1 cellular context compared by ENCODE assay signal in the genomic region with DNA sequence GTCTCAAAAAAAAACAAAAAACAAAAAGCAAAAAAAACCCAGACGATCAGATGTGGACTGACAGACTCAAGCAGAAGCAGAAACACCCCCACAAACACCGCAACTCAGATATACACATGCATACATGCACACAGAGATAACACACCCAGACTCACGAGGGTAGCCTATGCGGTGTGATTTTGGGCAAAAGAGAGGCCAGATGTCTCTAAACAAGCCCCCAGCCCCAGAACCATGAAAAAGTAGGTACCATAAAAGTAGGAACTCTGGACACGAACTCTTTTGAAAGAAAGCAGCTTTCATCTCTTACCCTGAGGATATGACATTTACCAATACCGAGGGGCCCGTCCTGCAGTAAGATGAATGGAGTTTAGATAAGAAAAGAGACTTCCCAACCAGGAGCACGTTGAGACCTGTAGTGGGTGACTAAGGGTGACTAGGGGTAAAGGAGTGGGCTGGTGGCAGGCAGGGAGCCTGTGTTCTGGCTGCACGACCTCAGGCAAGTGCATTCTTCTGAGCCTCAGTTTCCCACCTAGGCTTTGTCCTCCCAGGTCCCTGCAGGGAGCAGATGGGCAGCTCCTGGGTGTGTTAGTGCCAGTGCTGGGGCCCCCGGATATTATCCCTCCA.
A peak's percentile ranks its signal among the peaks of the same experiment; 100 is the strongest.
TF ChIP-seq lines count a peak whose summit lies in the region.

No MANE protein-coding gene starts in this region.

TF ChIP-seq in K562, 482 proteins besides CTCF, POLR2A, EP300 and RAD21 (continued from another document and continues in another):
- TF ChIP-seq, protein P1, sequence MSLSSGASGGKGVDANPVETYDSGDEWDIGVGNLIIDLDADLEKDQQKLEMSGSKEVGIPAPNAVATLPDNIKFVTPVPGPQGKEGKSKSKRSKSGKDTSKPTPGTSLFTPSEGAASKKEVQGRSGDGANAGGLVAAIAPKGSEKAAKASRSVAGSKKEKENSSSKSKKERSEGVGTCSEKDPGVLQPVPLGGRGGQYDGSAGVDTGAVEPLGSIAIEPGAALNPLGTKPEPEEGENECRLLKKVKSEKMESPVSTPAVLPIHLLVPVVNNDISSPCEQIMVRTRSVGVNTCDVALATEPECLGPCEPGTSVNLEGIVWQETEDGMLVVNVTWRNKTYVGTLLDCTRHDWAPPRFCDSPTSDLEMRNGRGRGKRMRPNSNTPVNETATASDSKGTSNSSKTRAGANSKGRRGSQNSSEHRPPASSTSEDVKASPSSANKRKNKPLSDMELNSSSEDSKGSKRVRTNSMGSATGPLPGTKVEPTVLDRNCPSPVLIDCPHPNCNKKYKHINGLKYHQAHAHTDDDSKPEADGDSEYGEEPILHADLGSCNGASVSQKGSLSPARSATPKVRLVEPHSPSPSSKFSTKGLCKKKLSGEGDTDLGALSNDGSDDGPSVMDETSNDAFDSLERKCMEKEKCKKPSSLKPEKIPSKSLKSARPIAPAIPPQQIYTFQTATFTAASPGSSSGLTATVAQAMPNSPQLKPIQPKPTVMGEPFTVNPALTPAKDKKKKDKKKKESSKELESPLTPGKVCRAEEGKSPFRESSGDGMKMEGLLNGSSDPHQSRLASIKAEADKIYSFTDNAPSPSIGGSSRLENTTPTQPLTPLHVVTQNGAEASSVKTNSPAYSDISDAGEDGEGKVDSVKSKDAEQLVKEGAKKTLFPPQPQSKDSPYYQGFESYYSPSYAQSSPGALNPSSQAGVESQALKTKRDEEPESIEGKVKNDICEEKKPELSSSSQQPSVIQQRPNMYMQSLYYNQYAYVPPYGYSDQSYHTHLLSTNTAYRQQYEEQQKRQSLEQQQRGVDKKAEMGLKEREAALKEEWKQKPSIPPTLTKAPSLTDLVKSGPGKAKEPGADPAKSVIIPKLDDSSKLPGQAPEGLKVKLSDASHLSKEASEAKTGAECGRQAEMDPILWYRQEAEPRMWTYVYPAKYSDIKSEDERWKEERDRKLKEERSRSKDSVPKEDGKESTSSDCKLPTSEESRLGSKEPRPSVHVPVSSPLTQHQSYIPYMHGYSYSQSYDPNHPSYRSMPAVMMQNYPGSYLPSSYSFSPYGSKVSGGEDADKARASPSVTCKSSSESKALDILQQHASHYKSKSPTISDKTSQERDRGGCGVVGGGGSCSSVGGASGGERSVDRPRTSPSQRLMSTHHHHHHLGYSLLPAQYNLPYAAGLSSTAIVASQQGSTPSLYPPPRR (CRISPR knock-in tag; IDR thresholded peaks at IDR 0.05; ENCODE audit: borderline replicate concordance): no peak
- TF ChIP-seq ZNF146 (CRISPR knock-in tag; IDR thresholded peaks at IDR 0.05; ENCODE audit: unreplicated experiment) (no peak), EZH2 (IDR thresholded peaks at IDR 0.05; ENCODE audit: borderline replicate concordance, low read depth, low read length) (no peak), CREBBP (IDR thresholded peaks at IDR 0.05; ENCODE audit: low read depth, low read length) (no peak), RCOR1 (IDR thresholded peaks at IDR 0.05; ENCODE audit: borderline replicate concordance in 1 of 2, low read depth in 2 of 2, low read length in 2 of 2) (peak; percentile 46 to 52; a peak in 2 of 4 replicates), ZNF75A (CRISPR knock-in tag; IDR thresholded peaks at IDR 0.05) (no peak), ELF2 (CRISPR knock-in tag; IDR thresholded peaks at IDR 0.05) (no peak), MAFG (tag; conservative IDR thresholded peaks at IDR 0.05) (0 out of 2 replicates have a peak, but pooled peaks have one; percentile 6), ZBTB17 (CRISPR knock-in tag; IDR thresholded peaks at IDR 0.05) (0 out of 2 replicates have a peak, but pooled peaks have one; percentile 11), CHD4 (IDR thresholded peaks at IDR 0.05; ENCODE audit: insufficient read depth, insufficient replicate concordance, low read depth, low read length, poor library complexity, severe bottlenecking) (no peak), MAFF (IDR thresholded peaks at IDR 0.05; ENCODE audit: low read length) (no peak), RBM39 (optimal IDR thresholded peaks at IDR 0.05; ENCODE audit: low read depth, low read length) (no peak), NFIX (CRISPR knock-in tag; IDR thresholded peaks at IDR 0.05; ENCODE audit: low read depth) (no peak), ZNF121 (CRISPR knock-in tag; conservative IDR thresholded peaks at IDR 0.05) (no peak), STAT5A (IDR thresholded peaks at IDR 0.05; ENCODE audit: borderline replicate concordance, low read length) (peak; percentile 49; the same call in 1 of the 2 replicates), MEF2D (tag; conservative IDR thresholded peaks at IDR 0.05; ENCODE audit: low read depth) (0 out of 2 replicates have a peak, but pooled peaks have one; percentile 28), ZZZ3 (IDR thresholded peaks at IDR 0.05) (no peak), ZNF644 (tag; IDR thresholded peaks at IDR 0.05; ENCODE audit: low read depth) (no peak), HDAC1 (IDR thresholded peaks at IDR 0.05) (peak in 1 of 2 experiments; percentile 42; a peak in 1 of 4 replicates), FOXP1 (CRISPR knock-in tag; IDR thresholded peaks at IDR 0.05) (no peak), RBM22 (IDR thresholded peaks at IDR 0.05; ENCODE audit: low read depth, low read length, poor library complexity, severe bottlenecking) (no peak), MCM2 (IDR thresholded peaks at IDR 0.05; ENCODE audit: low read depth) (no peak), MYNN (IDR thresholded peaks at IDR 0.05) (0 out of 2 replicates have a peak, but pooled peaks have one; percentile 39), MYNN (CRISPR knock-in tag; IDR thresholded peaks at IDR 0.05) (no peak), GTF2F1 (IDR thresholded peaks at IDR 0.05; ENCODE audit: low read depth, low read length) (no peak), MTA2 (IDR thresholded peaks at IDR 0.05; ENCODE audit: low read depth) (peak; percentile 71), ELF4 (CRISPR knock-in tag; IDR thresholded peaks at IDR 0.05) (no peak), U2AF1 (optimal IDR thresholded peaks at IDR 0.05; ENCODE audit: low read depth, low read length) (no peak), SP1 (CRISPR knock-in tag; IDR thresholded peaks at IDR 0.05) (0 out of 2 replicates have a peak, but pooled peaks have one; percentile 25)
- TF ChIP-seq, protein P2, sequence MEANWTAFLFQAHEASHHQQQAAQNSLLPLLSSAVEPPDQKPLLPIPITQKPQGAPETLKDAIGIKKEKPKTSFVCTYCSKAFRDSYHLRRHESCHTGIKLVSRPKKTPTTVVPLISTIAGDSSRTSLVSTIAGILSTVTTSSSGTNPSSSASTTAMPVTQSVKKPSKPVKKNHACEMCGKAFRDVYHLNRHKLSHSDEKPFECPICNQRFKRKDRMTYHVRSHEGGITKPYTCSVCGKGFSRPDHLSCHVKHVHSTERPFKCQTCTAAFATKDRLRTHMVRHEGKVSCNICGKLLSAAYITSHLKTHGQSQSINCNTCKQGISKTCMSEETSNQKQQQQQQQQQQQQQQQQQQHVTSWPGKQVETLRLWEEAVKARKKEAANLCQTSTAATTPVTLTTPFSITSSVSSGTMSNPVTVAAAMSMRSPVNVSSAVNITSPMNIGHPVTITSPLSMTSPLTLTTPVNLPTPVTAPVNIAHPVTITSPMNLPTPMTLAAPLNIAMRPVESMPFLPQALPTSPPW (CRISPR knock-in tag; IDR thresholded peaks at IDR 0.05): peak; percentile 47
- TF ChIP-seq, protein P3, sequence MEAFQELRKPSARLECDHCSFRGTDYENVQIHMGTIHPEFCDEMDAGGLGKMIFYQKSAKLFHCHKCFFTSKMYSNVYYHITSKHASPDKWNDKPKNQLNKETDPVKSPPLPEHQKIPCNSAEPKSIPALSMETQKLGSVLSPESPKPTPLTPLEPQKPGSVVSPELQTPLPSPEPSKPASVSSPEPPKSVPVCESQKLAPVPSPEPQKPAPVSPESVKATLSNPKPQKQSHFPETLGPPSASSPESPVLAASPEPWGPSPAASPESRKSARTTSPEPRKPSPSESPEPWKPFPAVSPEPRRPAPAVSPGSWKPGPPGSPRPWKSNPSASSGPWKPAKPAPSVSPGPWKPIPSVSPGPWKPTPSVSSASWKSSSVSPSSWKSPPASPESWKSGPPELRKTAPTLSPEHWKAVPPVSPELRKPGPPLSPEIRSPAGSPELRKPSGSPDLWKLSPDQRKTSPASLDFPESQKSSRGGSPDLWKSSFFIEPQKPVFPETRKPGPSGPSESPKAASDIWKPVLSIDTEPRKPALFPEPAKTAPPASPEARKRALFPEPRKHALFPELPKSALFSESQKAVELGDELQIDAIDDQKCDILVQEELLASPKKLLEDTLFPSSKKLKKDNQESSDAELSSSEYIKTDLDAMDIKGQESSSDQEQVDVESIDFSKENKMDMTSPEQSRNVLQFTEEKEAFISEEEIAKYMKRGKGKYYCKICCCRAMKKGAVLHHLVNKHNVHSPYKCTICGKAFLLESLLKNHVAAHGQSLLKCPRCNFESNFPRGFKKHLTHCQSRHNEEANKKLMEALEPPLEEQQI (IDR thresholded peaks at IDR 0.05): no peak
- TF ChIP-seq, protein P4, sequence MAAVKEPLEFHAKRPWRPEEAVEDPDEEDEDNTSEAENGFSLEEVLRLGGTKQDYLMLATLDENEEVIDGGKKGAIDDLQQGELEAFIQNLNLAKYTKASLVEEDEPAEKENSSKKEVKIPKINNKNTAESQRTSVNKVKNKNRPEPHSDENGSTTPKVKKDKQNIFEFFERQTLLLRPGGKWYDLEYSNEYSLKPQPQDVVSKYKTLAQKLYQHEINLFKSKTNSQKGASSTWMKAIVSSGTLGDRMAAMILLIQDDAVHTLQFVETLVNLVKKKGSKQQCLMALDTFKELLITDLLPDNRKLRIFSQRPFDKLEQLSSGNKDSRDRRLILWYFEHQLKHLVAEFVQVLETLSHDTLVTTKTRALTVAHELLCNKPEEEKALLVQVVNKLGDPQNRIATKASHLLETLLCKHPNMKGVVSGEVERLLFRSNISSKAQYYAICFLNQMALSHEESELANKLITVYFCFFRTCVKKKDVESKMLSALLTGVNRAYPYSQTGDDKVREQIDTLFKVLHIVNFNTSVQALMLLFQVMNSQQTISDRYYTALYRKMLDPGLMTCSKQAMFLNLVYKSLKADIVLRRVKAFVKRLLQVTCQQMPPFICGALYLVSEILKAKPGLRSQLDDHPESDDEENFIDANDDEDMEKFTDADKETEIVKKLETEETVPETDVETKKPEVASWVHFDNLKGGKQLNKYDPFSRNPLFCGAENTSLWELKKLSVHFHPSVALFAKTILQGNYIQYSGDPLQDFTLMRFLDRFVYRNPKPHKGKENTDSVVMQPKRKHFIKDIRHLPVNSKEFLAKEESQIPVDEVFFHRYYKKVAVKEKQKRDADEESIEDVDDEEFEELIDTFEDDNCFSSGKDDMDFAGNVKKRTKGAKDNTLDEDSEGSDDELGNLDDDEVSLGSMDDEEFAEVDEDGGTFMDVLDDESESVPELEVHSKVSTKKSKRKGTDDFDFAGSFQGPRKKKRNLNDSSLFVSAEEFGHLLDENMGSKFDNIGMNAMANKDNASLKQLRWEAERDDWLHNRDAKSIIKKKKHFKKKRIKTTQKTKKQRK (IDR thresholded peaks at IDR 0.05; ENCODE audit: borderline replicate concordance, low read depth, low read length): no peak
- TF ChIP-seq, protein P5, sequence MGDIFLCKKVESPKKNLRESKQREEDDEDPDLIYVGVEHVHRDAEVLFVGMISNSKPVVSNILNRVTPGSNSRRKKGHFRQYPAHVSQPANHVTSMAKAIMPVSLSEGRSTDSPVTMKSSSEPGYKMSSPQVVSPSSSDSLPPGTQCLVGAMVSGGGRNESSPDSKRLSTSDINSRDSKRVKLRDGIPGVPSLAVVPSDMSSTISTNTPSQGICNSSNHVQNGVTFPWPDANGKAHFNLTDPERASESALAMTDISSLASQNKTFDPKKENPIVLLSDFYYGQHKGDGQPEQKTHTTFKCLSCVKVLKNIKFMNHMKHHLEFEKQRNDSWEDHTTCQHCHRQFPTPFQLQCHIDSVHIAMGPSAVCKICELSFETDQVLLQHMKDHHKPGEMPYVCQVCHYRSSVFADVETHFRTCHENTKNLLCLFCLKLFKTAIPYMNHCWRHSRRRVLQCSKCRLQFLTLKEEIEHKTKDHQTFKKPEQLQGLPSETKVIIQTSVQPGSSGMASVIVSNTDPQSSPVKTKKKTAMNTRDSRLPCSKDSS (IDR thresholded peaks at IDR 0.05; ENCODE audit: low read depth, partially characterized antibody): no peak
- TF ChIP-seq, protein P6, sequence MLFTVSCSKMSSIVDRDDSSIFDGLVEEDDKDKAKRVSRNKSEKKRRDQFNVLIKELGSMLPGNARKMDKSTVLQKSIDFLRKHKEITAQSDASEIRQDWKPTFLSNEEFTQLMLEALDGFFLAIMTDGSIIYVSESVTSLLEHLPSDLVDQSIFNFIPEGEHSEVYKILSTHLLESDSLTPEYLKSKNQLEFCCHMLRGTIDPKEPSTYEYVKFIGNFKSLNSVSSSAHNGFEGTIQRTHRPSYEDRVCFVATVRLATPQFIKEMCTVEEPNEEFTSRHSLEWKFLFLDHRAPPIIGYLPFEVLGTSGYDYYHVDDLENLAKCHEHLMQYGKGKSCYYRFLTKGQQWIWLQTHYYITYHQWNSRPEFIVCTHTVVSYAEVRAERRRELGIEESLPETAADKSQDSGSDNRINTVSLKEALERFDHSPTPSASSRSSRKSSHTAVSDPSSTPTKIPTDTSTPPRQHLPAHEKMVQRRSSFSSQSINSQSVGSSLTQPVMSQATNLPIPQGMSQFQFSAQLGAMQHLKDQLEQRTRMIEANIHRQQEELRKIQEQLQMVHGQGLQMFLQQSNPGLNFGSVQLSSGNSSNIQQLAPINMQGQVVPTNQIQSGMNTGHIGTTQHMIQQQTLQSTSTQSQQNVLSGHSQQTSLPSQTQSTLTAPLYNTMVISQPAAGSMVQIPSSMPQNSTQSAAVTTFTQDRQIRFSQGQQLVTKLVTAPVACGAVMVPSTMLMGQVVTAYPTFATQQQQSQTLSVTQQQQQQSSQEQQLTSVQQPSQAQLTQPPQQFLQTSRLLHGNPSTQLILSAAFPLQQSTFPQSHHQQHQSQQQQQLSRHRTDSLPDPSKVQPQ (CRISPR knock-in tag; IDR thresholded peaks at IDR 0.05; ENCODE audit: borderline replicate concordance): no peak
- TF ChIP-seq, protein P7, sequence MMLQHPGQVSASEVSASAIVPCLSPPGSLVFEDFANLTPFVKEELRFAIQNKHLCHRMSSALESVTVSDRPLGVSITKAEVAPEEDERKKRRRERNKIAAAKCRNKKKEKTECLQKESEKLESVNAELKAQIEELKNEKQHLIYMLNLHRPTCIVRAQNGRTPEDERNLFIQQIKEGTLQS (IDR thresholded peaks at IDR 0.05): no peak
- TF ChIP-seq, protein P7 (CRISPR knock-in tag; conservative IDR thresholded peaks at IDR 0.05): no peak
- TF ChIP-seq, protein P8, sequence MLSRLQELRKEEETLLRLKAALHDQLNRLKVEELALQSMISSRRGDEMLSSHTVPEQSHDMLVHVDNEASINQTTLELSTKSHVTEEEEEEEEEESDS (CRISPR knock-in tag; IDR thresholded peaks at IDR 0.05): no peak
- TF ChIP-seq, protein P9, sequence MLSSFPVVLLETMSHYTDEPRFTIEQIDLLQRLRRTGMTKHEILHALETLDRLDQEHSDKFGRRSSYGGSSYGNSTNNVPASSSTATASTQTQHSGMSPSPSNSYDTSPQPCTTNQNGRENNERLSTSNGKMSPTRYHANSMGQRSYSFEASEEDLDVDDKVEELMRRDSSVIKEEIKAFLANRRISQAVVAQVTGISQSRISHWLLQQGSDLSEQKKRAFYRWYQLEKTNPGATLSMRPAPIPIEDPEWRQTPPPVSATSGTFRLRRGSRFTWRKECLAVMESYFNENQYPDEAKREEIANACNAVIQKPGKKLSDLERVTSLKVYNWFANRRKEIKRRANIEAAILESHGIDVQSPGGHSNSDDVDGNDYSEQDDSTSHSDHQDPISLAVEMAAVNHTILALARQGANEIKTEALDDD (IDR thresholded peaks at IDR 0.05): peak; percentile 73
